Comparison of ENCODE assay signal across 14 cellular contexts in the genomic region with DNA sequence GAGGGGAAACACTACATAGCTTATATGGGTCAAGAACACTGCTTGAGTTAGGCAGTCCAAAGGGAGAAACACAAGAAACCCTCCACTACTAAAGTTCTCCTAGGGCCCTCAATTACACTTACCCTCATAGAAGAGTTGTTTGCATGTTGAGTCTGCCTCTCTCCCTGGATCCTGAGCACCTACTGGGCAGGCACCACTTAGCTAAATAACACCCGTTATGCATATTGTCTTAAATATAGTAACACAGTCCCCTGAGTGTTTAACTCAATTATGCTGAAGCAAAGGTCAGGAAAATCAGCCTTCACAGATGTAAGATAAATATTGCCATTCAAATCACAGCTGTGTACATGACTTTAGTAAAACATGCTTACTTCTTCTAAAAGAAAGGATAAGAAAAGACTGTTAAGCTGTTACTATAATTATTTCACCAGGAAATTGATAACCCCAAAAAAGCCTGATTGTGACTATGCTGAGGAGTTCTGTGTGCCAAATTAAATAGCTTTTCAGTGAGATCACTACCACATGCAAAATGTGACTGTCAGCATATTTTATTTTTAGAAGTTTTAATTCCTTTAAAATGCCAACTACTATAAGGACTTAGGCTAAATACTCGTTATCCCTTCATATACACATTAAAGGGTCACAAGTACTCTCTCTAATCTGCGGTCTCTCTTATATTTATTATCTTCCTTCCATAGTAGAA.
DNase-seq lines count a peak whose midpoint lies in the region; ATAC-seq, FAIRE-seq and TF ChIP-seq lines count a peak whose summit lies in the region.
"Had no signal": no experiment of that assay in that cellular context is flagged by ENCODE, and none has a peak within 500 bp of the region (broad histone marks: within the 10 kb centered on the region; RNA-seq: fewer than 3 reads in every experiment).

No MANE protein-coding gene starts in this region.

- H3K79me2 ChIP-seq in SK-N-SH (ENCODE audit: insufficient read depth), result no peaks in the 10 kb centered on the region

- TF ChIP-seq EP300 in SK-N-SH (IDR thresholded peaks at IDR 0.05; ENCODE audit: borderline replicate concordance in 1 of 2, low read depth in 1 of 2, low read length in 1 of 2), result no peak

- POLR2A ChIA-PET in SK-N-SH (lab: Yijun Ruan, JAX), result no interaction called here

- TF ChIP-seq CTCF in SK-N-SH (IDR thresholded peaks at IDR 0.05), result no peak

- peak; percentile 95 for ATAC-seq in left ventricle myocardium superior
- ATAC-seq: stimulated activated memory B cell treated with anti-CD40 and anti-IgM and Interleukin-4, amounts not matched to agents 10 μg/mL and 1 μg/mL and 100 μg/mL, for 72 hours had no signal

- peak; percentile 6 for DNase-seq in NCI-H82 (lab: John Stamatoyannopoulos, UW)
- DNase-seq in NCI-H82 treated with DMSO at 0.1 percent for 48 hours (lab: John Stamatoyannopoulos, UW; ENCODE audit: unreplicated experiment), result no peak
- no peak for DNase-seq in SK-N-SH
- no peak for DNase-seq in left ventricle myocardium superior
- no peak for DNase-seq in effector memory CD4-positive, alpha-beta T cell
- no peak for DNase-seq in occipital lobe (lab: John Stamatoyannopoulos, UW)
- DNase-seq in RCC 7860 (ENCODE audit: low spot score), result no peak
- DNase-seq in stimulated activated naive CD4-positive, alpha-beta T cell treated with Interleukin-2 at 50 U/mL for 16 hours (lab: John Stamatoyannopoulos, UW), result no peak
- DNase-seq: activated CD4-positive, alpha-beta T cell treated with anti-CD3 and anti-CD28 coated beads, Interleukin-2, amount 50 U/mL, for 4 hours; CD4-positive, alpha-beta memory T cell; cortex of kidney; NCI-H226; upper lobe of left lung had no signal

- peaks cover 0 to 2% of the 10 kb centered on the region in 2 experiments; a peak in 1 of 4 replicates for H3K4me1 ChIP-seq in SK-N-SH (ENCODE audit: control insufficient read depth in 1 of 2, insufficient read depth in 2 of 2, low read depth in 1 of 2, low read length in 1 of 2)
- H3K4me1 ChIP-seq in effector memory CD4-positive, alpha-beta T cell (ENCODE audit: control insufficient read depth, insufficient read depth, low read length, poor library complexity, severe bottlenecking), result no peaks in the 10 kb centered on the region

- H3K4me2 ChIP-seq in SK-N-SH, result no peak overlapping the region

- no peaks in the 10 kb centered on the region for H4K20me1 ChIP-seq in SK-N-SH (ENCODE audit: insufficient read depth)

- H3F3A ChIP-seq in SK-N-SH (replicated peaks; ENCODE audit: insufficient read depth), result no peaks in the 10 kb centered on the region

- no peaks in the 10 kb centered on the region for H3K36me3 ChIP-seq in SK-N-SH (replicated peaks in 1 of 2; ENCODE audit: control insufficient read depth in 1 of 2, insufficient read depth in 2 of 2, low read length in 1 of 2)
- no peaks in the 10 kb centered on the region for H3K36me3 ChIP-seq in effector memory CD4-positive, alpha-beta T cell (ENCODE audit: control insufficient read depth, insufficient read depth, low read length)
- H3K36me3 ChIP-seq: upper lobe of left lung had no signal

- intact Hi-C loops in left ventricle myocardium superior (cut with micrococcal nuclease), result no loop called here

- H3K4me3 ChIP-seq in SK-N-SH (ENCODE audit: low read depth in 2 of 2, low read length in 1 of 2), result no peak overlapping the region
- H3K4me3 ChIP-seq in effector memory CD4-positive, alpha-beta T cell (ENCODE audit: insufficient read depth, low read depth, low read length, poor library complexity, severe bottlenecking), result no peak overlapping the region
- H3K4me3 ChIP-seq: upper lobe of left lung had no signal

- H3K27me3 ChIP-seq in SK-N-SH (ENCODE audit: insufficient read depth), result no peaks in the 10 kb centered on the region
- no peaks in the 10 kb centered on the region for H3K27me3 ChIP-seq in effector memory CD4-positive, alpha-beta T cell (replicated peaks; ENCODE audit: control insufficient read depth, insufficient read depth, low read length, poor library complexity, severe bottlenecking)
- H3K27me3 ChIP-seq: upper lobe of left lung had no signal

- CTCF ChIA-PET in SK-N-SH (lab: Yijun Ruan, JAX), result interaction anchor here (0.7 to 1.7 kb wide), 4 partner anchors 12 to 469 kb away, joined by 3 to 4 read pairs (median 3); no protein-coding TSS in a partner anchor

- WGBS in SK-N-SH (ENCODE audit: low lambda C conversion rate), result 24% methylated on average over 3 of the region's 3 CpGs

- H3K9ac ChIP-seq in SK-N-SH, result no peak overlapping the region

- H3K9me2 ChIP-seq in SK-N-SH, result no peaks in the 10 kb centered on the region; the same call in 1 of the 2 replicates

- no peak for FAIRE-seq in RCC 7860 (lab: Jason Lieb, UNC)

- no peak for TF ChIP-seq RAD21 in SK-N-SH (IDR thresholded peaks at IDR 0.05; ENCODE audit: low read length)

- H3K9me3 ChIP-seq in SK-N-SH, result peaks cover 11% of the 10 kb centered on the region; the same call in 1 of the 2 replicates
- H3K9me3 ChIP-seq in effector memory CD4-positive, alpha-beta T cell (ENCODE audit: control insufficient read depth, low read length), result no peaks in the 10 kb centered on the region
- H3K9me3 ChIP-seq: upper lobe of left lung had no signal

- H3K27ac ChIP-seq in SK-N-SH (ENCODE audit: low read depth in 2 of 2, low read length in 1 of 2), result no peak overlapping the region
- H3K27ac ChIP-seq in effector memory CD4-positive, alpha-beta T cell (ENCODE audit: insufficient read depth, low read length, poor library complexity, severe bottlenecking), result no peak overlapping the region
- H3K27ac ChIP-seq: upper lobe of left lung had no signal

- no peak overlapping the region for H2AFZ ChIP-seq in SK-N-SH (ENCODE audit: low read depth)

TF ChIP-seq in SK-N-SH, 30 proteins besides CTCF, POLR2A, EP300 and RAD21:
- TF ChIP-seq RXRA (IDR thresholded peaks at IDR 0.05; ENCODE audit: borderline replicate concordance, low read depth) (no peak), GATA2 (CRISPR knock-in tag; IDR thresholded peaks at IDR 0.05) (peak; percentile 41; the same call in 1 of the 2 replicates)
- TF ChIP-seq, protein P1, sequence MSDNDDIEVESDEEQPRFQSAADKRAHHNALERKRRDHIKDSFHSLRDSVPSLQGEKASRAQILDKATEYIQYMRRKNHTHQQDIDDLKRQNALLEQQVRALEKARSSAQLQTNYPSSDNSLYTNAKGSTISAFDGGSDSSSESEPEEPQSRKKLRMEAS (IDR thresholded peaks at IDR 0.05; ENCODE audit: low read depth), result no peak
